Comparison of ENCODE assay signal across 12 cellular contexts in genomic region chr22:17945851-17946690, GRCh38.
A peak's percentile ranks its signal among the peaks of the same experiment; 100 is the strongest.
DNase-seq lines count a peak whose midpoint lies in the region; ATAC-seq and TF ChIP-seq lines count a peak whose summit lies in the region.
"Had no signal": no experiment of that assay in that cellular context is flagged by ENCODE, and none has a peak within 500 bp of the region (broad histone marks: within the 10 kb centered on the region; RNA-seq: fewer than 3 reads in every experiment).

No MANE protein-coding gene starts in this region.

- peaks cover 23% of the 10 kb centered on the region for H3K4me1 ChIP-seq in foreskin keratinocyte

- no peaks in the 10 kb centered on the region for H3K9me3 Mint-ChIP-seq in stimulated activated memory B cell treated with anti-CD40 and anti-IgM and Interleukin-4, amounts not matched to agents 10 μg/mL and 1 μg/mL and 100 μg/mL, for 72 hours

- no peaks in the 10 kb centered on the region for H3K27me3 ChIP-seq in foreskin keratinocyte

- ATAC-seq in foreskin keratinocyte, result peak; percentile 62
- ATAC-seq in stimulated activated memory B cell treated with anti-CD40 and anti-IgM and Interleukin-4, amounts not matched to agents 10 μg/mL and 1 μg/mL and 100 μg/mL, for 72 hours, result peak; percentile 60
- no peak for ATAC-seq in GM19351 (IDR thresholded peaks at IDR 0.05; ENCODE audit: unreplicated experiment)

- TF ChIP-seq CTCF in foreskin keratinocyte (conservative IDR thresholded peaks at IDR 0.05), result peak; percentile 19

- peak; percentile 40 for DNase-seq in DMS 273 (lab: John Stamatoyannopoulos, UW; ENCODE audit: unreplicated experiment)
- no peak for DNase-seq in DMS 273 treated with DMSO at 0.1 percent for 48 hours (lab: John Stamatoyannopoulos, UW)
- peak; percentile 67 for DNase-seq in NCI-H82 (lab: John Stamatoyannopoulos, UW)
- DNase-seq in foreskin keratinocyte, result no peak
- no peak for DNase-seq in hippocampal formation (lab: John Stamatoyannopoulos, UW)
- DNase-seq in NCI-H748 treated with DMSO at 0.1 percent for 48 hours (lab: John Stamatoyannopoulos, UW), result no peak
- DNase-seq: erythroblast, islet precursor cell, T-helper 2 cell had no signal

- peak overlapping the region; percentile 68 for H3K27ac Mint-ChIP-seq in stimulated activated memory B cell treated with anti-CD40 and anti-IgM and Interleukin-4, amounts not matched to agents 10 μg/mL and 1 μg/mL and 100 μg/mL, for 72 hours

- H3K4me1 Mint-ChIP-seq in stimulated activated memory B cell treated with anti-CD40 and anti-IgM and Interleukin-4, amounts not matched to agents 10 μg/mL and 1 μg/mL and 100 μg/mL, for 72 hours, result peaks cover 92% of the 10 kb centered on the region

- no peak overlapping the region for H3K4me3 Mint-ChIP-seq in stimulated activated memory B cell treated with anti-CD40 and anti-IgM and Interleukin-4, amounts not matched to agents 10 μg/mL and 1 μg/mL and 100 μg/mL, for 72 hours

- H3K36me3 Mint-ChIP-seq in stimulated activated memory B cell treated with anti-CD40 and anti-IgM and Interleukin-4, amounts not matched to agents 10 μg/mL and 1 μg/mL and 100 μg/mL, for 72 hours, result peaks cover 15% of the 10 kb centered on the region

- peak overlapping the region; percentile 13 for H3K27ac ChIP-seq in foreskin keratinocyte
- H3K27ac ChIP-seq: 22Rv1 had no signal

- H3K27me3 Mint-ChIP-seq in stimulated activated memory B cell treated with anti-CD40 and anti-IgM and Interleukin-4, amounts not matched to agents 10 μg/mL and 1 μg/mL and 100 μg/mL, for 72 hours, result no peaks in the 10 kb centered on the region

Comparison
In these comparisons a context has a peak if more than half of its experiments do, and no peak if none do; other contexts are left out.
1. DNase-seq: peak in DMS 273 (single experiment) and NCI-H82 (single experiment); none in DMS 273 treated with DMSO at 0.1 percent for 48 hours (single experiment), foreskin keratinocyte (0 of 2), hippocampal formation (0 of 2) and NCI-H748 treated with DMSO at 0.1 percent for 48 hours (single experiment).